Comparison of ENCODE assay signal across 23 cellular contexts in genomic region chr21:20661745-20662470, GRCh38.
DNase-seq lines count a peak whose midpoint lies in the region; TF ChIP-seq lines count a peak whose summit lies in the region.
"Had no signal": no experiment of that assay in that cellular context is flagged by ENCODE, and none has a peak within 500 bp of the region (broad histone marks: within the 10 kb centered on the region; RNA-seq: fewer than 3 reads in every experiment).

No MANE protein-coding gene starts in this region.

- intact Hi-C loops in stomach (cut with DNase I; ENCODE audit: low total_unique reads) = no loop called here

- H3K4me2 ChIP-seq in hepatocyte = no peak overlapping the region
- H3K4me2 ChIP-seq: BLaER1 had no signal

- H2AFZ ChIP-seq in hepatocyte = no peak overlapping the region

- H3K27me3 ChIP-seq in iPS DF 6.9 (ENCODE audit: control insufficient read depth, insufficient read depth, low read length) = no peaks in the 10 kb centered on the region
- H3K27me3 ChIP-seq in hepatocyte = no peaks in the 10 kb centered on the region
- no peaks in the 10 kb centered on the region for H3K27me3 ChIP-seq in stomach
- H3K27me3 ChIP-seq: BLaER1, body of pancreas, colonic mucosa, heart right ventricle, Peyer's patch had no signal

- no peaks in the 10 kb centered on the region for H3K36me3 ChIP-seq in iPS DF 6.9 (ENCODE audit: control insufficient read depth, insufficient read depth, low read length)
- no peaks in the 10 kb centered on the region for H3K36me3 ChIP-seq in hepatocyte (replicated peaks; ENCODE audit: insufficient read depth, low read depth)
- H3K36me3 ChIP-seq in stomach = no peaks in the 10 kb centered on the region
- H3K36me3 ChIP-seq: BLaER1, colonic mucosa, heart right ventricle, Peyer's patch had no signal

- peak; percentile 50 for DNase-seq in NCI-H2107 treated with DMSO at 0.1 percent for 48 hours (lab: John Stamatoyannopoulos, UW; ENCODE audit: unreplicated experiment)
- no peak for DNase-seq in NCI-H2107 (lab: John Stamatoyannopoulos, UW)
- peak; percentile 10 for DNase-seq in NCI-H748 treated with DMSO at 0.1 percent for 48 hours (lab: John Stamatoyannopoulos, UW)
- DNase-seq in iPS DF 6.9 (ENCODE audit: low read depth, low spot score) = peak; percentile 89
- no peak for DNase-seq in hepatocyte (ENCODE audit: low spot score)
- no peak for DNase-seq in stomach
- no peak for DNase-seq in GM03348 (ENCODE audit: low spot score)
- DNase-seq in AG08396 (ENCODE audit: low spot score) = no peak
- DNase-seq: 8988T; activated CD4-positive, CD25-positive, alpha-beta regulatory T cell treated with anti-CD3 and anti-CD28 coated beads, Interleukin-2, amount 50 U/mL, for 72 hours; body of pancreas; colonic mucosa; GF-D8; HCEC 1CT; heart right ventricle; Peyer's patch; psoas muscle; stimulated activated CD4-positive, alpha-beta T cell treated with anti-CD3 and anti-CD28 coated beads, Interleukin-2, amount 100 ng/mL, for 48 hours; T-helper 9 cell; trophoblast cell had no signal

- no peaks in the 10 kb centered on the region for H4K20me1 ChIP-seq in hepatocyte (ENCODE audit: insufficient read depth, poor library complexity, severe bottlenecking)
- H4K20me1 ChIP-seq: BLaER1 had no signal

- H3K9me3 ChIP-seq in iPS DF 6.9 (ENCODE audit: control insufficient read depth, insufficient read depth, low read length) = no peaks in the 10 kb centered on the region
- no peaks in the 10 kb centered on the region for H3K9me3 ChIP-seq in hepatocyte (ENCODE audit: low read depth)
- peaks cover 0 to 5% (median 0%) of the 10 kb centered on the region in 4 donors for H3K9me3 ChIP-seq in stomach
- H3K9me3 ChIP-seq: BLaER1, body of pancreas, colonic mucosa, psoas muscle had no signal

- no peaks in the 10 kb centered on the region for H3K79me2 ChIP-seq in hepatocyte

- H3K9me2 ChIP-seq in hepatocyte (replicated peaks; ENCODE audit: insufficient read depth) = no peaks in the 10 kb centered on the region

- no peak for TF ChIP-seq EP300 in stomach (IDR thresholded peaks at IDR 0.05)

- H3K4me3 ChIP-seq in iPS DF 6.9 (ENCODE audit: low read length) (no peak overlapping the region), hepatocyte (no peak overlapping the region), stomach (no peak overlapping the region)
- H3K4me3 ChIP-seq: BLaER1, body of pancreas, colonic mucosa, GM12878, heart right ventricle, Peyer's patch, psoas muscle, skin epidermis had no signal

- H3K4me1 ChIP-seq in iPS DF 6.9 (ENCODE audit: control insufficient read depth, insufficient read depth, low read length) (no peaks in the 10 kb centered on the region), hepatocyte (ENCODE audit: insufficient read depth) (no peaks in the 10 kb centered on the region), stomach (no peaks in the 10 kb centered on the region)
- H3K4me1 ChIP-seq: BLaER1, body of pancreas, colonic mucosa, heart right ventricle, Peyer's patch, psoas muscle had no signal

- H3K27ac ChIP-seq in iPS DF 6.9 (ENCODE audit: low read length) = peak overlapping the region; percentile 86
- no peak overlapping the region for H3K27ac ChIP-seq in hepatocyte
- H3K27ac ChIP-seq in stomach = no peak overlapping the region
- H3K27ac ChIP-seq: BLaER1, body of pancreas, colonic mucosa, heart right ventricle, Peyer's patch, psoas muscle, skin epidermis had no signal

- TF ChIP-seq POLR2A in stomach (IDR thresholded peaks at IDR 0.05) = no peak

- no peak for TF ChIP-seq CTCF in hepatocyte (IDR thresholded peaks at IDR 0.05; ENCODE audit: poor library complexity)
- no peak for TF ChIP-seq CTCF in stomach (IDR thresholded peaks at IDR 0.05)

Comparison
In these comparisons a context has a peak if more than half of its experiments do, and no peak if none do; other contexts are left out.
1. DNase-seq: peak in NCI-H2107 treated with DMSO at 0.1 percent for 48 hours (single experiment), NCI-H748 treated with DMSO at 0.1 percent for 48 hours (single experiment) and iPS DF 6.9 (single experiment); none in NCI-H2107 (single experiment), hepatocyte (single experiment), stomach (single experiment), GM03348 (single experiment) and AG08396 (single experiment).